1 cellular context compared by ENCODE assay signal in the genomic region with DNA sequence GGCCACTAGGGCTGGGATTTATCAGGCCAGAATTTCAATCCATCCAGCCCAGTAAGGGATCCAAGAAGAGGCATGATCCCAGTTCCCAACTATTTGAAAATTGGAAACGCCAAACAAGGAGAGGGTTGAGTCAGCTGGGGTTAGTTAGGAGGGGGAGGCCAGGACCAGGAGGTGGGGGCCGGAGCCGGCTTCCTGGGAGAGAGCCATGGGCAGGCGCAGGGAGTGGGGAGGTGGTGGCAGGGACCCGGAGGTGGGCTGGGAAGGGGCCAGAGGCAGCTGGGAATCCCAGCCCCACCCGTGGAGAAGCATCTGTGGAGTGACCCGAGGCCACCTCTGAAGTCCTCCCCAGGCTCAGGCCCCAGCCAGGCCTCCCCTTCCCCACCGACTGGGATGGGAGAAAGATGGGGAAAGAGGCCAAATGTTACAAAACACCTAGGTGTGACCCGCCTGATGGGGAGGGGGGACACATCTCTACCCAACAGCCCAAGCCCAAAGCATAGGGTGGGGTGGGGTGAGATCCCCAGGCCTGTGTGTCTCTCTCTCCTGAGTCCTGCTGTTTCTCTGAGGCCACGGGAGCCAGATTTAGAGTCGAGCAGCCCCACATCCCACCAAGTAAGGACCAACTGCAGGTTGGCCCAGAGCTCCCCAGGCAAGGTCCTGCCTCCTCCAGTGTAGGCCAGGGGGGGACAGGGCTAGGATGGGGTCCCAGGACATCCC.
TF ChIP-seq lines count a peak whose summit lies in the region.

No MANE protein-coding gene starts in this region.

TF ChIP-seq in K562, 482 proteins besides CTCF, POLR2A, EP300 and RAD21:
- no peak for TF ChIP-seq IRF2 (CRISPR knock-in tag; IDR thresholded peaks at IDR 0.05)
- TF ChIP-seq POLR2G (IDR thresholded peaks at IDR 0.05; ENCODE audit: low read depth, low read length): peak; percentile 48; the same call in 1 of the 2 replicates
- TF ChIP-seq TRIM24 (IDR thresholded peaks at IDR 0.05): no peak
- TF ChIP-seq POLR2AphosphoS2 (IDR thresholded peaks at IDR 0.05; ENCODE audit: low read length): no peak
- TF ChIP-seq OTX1 (CRISPR knock-in tag; IDR thresholded peaks at IDR 0.05): no peak
- TF ChIP-seq RBFOX2 (IDR thresholded peaks at IDR 0.05; ENCODE audit: low read depth, low read length): 0 out of 2 replicates have a peak, but pooled peaks have one; percentile 20
- TF ChIP-seq TCF7 (IDR thresholded peaks at IDR 0.05; ENCODE audit: borderline replicate concordance): no peak
